ENCODE assay signal across 8 cellular contexts in the genomic region with DNA sequence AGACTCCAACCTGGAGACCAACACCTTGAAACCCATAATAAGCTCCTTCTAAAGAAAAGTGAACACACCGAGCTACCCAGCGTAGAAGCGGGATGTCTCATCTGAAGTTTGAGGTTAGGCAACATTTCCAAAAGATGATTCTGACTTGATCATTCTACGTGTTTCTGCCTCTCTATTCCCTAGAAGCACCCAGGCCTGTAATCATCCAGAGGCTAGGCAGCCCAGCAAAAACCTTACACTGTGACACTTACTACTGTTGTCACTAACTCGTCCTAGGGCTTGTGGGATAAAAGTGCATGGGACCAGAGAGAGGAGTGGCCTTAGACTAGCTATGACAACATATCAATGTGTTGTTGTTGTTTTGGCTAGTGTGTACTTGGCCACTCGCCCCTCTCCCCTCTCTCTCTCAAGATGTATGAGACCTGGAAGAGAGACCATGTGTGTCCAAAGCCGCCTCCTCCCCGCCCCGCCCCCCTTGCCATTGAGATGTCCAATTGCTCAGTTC. TPM values are rescaled to one million over a fixed set of nuclear protein-coding genes. Genes with fewer than 3 reads are reported as not detected.
DNase-seq lines count a peak whose midpoint lies in the region; ATAC-seq and TF ChIP-seq lines count a peak whose summit lies in the region.

No MANE protein-coding gene starts in this region.

- H3K9me3 ChIP-seq in HCT116 (ENCODE audit: control insufficient read depth in 1 of 2, insufficient read depth in 1 of 2, low read depth in 1 of 2, low read length in 2 of 2) (no peaks in the 10 kb centered on the region), psoas muscle (no peaks in the 10 kb centered on the region)

- DNase-seq in HCT116 (ENCODE audit: low read depth, low spot score) (no peak), foreskin melanocyte (peak; percentile 1), psoas muscle (peak in 1 of 2 donors; percentile 55), AML-193 (lab: John Stamatoyannopoulos, UW) (no peak)
- peak; percentile 80 for DNase-seq in activated CD4-positive, alpha-beta memory T cell treated with anti-CD3 and anti-CD28 coated beads for 36 hours
- DNase-seq in activated effector memory CD4-positive, alpha-beta T cell treated with Interleukin-2 at 50 U/mL for 16 hours = no peak

- H3K27ac Mint-ChIP-seq in activated CD4-positive, alpha-beta memory T cell treated with anti-CD3 and anti-CD28 coated beads for 36 hours = peak overlapping the region; percentile 92

- H2AFZ ChIP-seq in ACC112 (ENCODE audit: low read length, unreplicated experiment) (peak overlapping the region; percentile 96), HCT116 (ENCODE audit: low read depth, low read length, poor library complexity, severe bottlenecking) (no peak overlapping the region)

- H3K27me3 ChIP-seq in ACC112 (ENCODE audit: insufficient read depth, low read length) (no peaks in the 10 kb centered on the region; the same call in 1 of the 2 replicates), HCT116 (ENCODE audit: insufficient read depth, low read length) (no peaks in the 10 kb centered on the region), psoas muscle (ENCODE audit: insufficient read depth in 3 of 3, low read length in 2 of 3) (no peaks in the 10 kb centered on the region)

- no peaks in the 10 kb centered on the region for H3K9me2 ChIP-seq in HCT116 (ENCODE audit: insufficient read depth)

- RAD21 ChIA-PET in HCT116 (lab: Charles Lee; ENCODE audit: low non-redundant PET in 1 of 2, low total read pairs in 2 of 2, uncharacterized antibody in 2 of 2, unreplicated experiment in 2 of 2) = no interaction called here

- 31 to 39% (median 31%) methylated on average over 9 of the region's 9 CpGs for WGBS in psoas muscle, 3 donors

- TF ChIP-seq RAD21 in HCT116 (IDR thresholded peaks at IDR 0.05; ENCODE audit: low read depth) = no peak

- peaks cover 25% of the 10 kb centered on the region for H3K4me1 Mint-ChIP-seq in activated CD4-positive, alpha-beta memory T cell treated with anti-CD3 and anti-CD28 coated beads for 36 hours (ENCODE audit: low read depth)

- peak overlapping the region; percentile 74 for H3K9ac ChIP-seq in HCT116 (ENCODE audit: low read length)

- H3K36me3 ChIP-seq in ACC112 (ENCODE audit: insufficient read depth, low read length) = peaks cover 4% of the 10 kb centered on the region; the same call in 1 of the 2 replicates
- H3K36me3 ChIP-seq in HCT116 (ENCODE audit: control insufficient read depth in 1 of 2, insufficient read depth in 2 of 2, low read length in 2 of 2) = peaks cover 0 to 15% of the 10 kb centered on the region in 2 experiments; a peak in 2 of 4 replicates
- peaks cover 10 to 35% of the 10 kb centered on the region in 2 donors for H3K36me3 ChIP-seq in psoas muscle (ENCODE audit: insufficient read depth in 1 of 2, low read depth in 1 of 2)

- peak overlapping the region; percentile 64; the same call in 1 of the 2 replicates for H3K27ac ChIP-seq in ACC112 (ENCODE audit: low read depth, low read length)
- H3K27ac ChIP-seq in HCT116 (ENCODE audit: low read depth, low read length) = peak overlapping the region; percentile 98
- H3K27ac ChIP-seq in psoas muscle = peak overlapping the region; percentile 91

- BruUV-seq in HCT116 (replicated peaks; lab: Mats Ljungman, UMichigan) = TSS peak; percentile 43

- H3K4me2 ChIP-seq in HCT116 (ENCODE audit: low read length) = peak overlapping the region; percentile 94

- H3K4me3 Mint-ChIP-seq in activated CD4-positive, alpha-beta memory T cell treated with anti-CD3 and anti-CD28 coated beads for 36 hours = peak overlapping the region; percentile 82

- peaks cover 24% of the 10 kb centered on the region for H3K36me3 Mint-ChIP-seq in activated CD4-positive, alpha-beta memory T cell treated with anti-CD3 and anti-CD28 coated beads for 36 hours

- ATAC-seq in HCT116 (0 out of 2 replicates have a peak, but pooled peaks have one; percentile 5), psoas muscle (no peak), HG02852 (IDR thresholded peaks at IDR 0.05; ENCODE audit: unreplicated experiment) (no peak)

- H3K4me3 ChIP-seq in ACC112 (ENCODE audit: low read depth, low read length) = peak overlapping the region; percentile 99
- peak overlapping the region; percentile 72 to 76 for H3K4me3 ChIP-seq in HCT116 (replicated peaks in 1 of 2; ENCODE audit: low read depth in 1 of 2, low read length in 2 of 2)
- H3K4me3 ChIP-seq in psoas muscle = peak overlapping the region; percentile 86

- H3K4me1 ChIP-seq in ACC112 (ENCODE audit: control insufficient read depth, insufficient read depth, low read length, unreplicated experiment) = peaks cover 15% of the 10 kb centered on the region
- H3K4me1 ChIP-seq in HCT116 (ENCODE audit: control insufficient read depth in 1 of 2, insufficient read depth in 2 of 2, low read length in 2 of 2) = peaks cover 15 to 19% of the 10 kb centered on the region in 2 experiments
- peaks cover 11% of the 10 kb centered on the region for H3K4me1 ChIP-seq in psoas muscle

- no peak for TF ChIP-seq POLR2A in HCT116 (IDR thresholded peaks at IDR 0.05; ENCODE audit: borderline replicate concordance, extremely low read depth, insufficient read depth, insufficient read length)

- no peak for TF ChIP-seq CTCF in HCT116 (IDR thresholded peaks at IDR 0.05 in 2 of 3, conservative IDR thresholded peaks at IDR 0.05 in 1 of 3; ENCODE audit: borderline replicate concordance in 1 of 3, insufficient read depth in 1 of 3, low read depth in 2 of 3, low read length in 2 of 3)
- TF ChIP-seq CTCF in psoas muscle (IDR thresholded peaks at IDR 0.05) = no peak

- CTCF ChIA-PET in HCT116 (lab: Charles Lee) = no interaction called here
- CTCF ChIA-PET in activated CD4-positive, alpha-beta memory T cell treated with anti-CD3 and anti-CD28 coated beads for 36 hours (lab: Charles Lee) = interaction anchor here (2.7 kb wide), 1 partner anchor 56 kb away, joined by 15 read pairs; no protein-coding TSS in a partner anchor

- intact Hi-C loops in HCT116 (cut with micrococcal nuclease) = no loop called here
- intact Hi-C loops in activated CD4-positive, alpha-beta memory T cell treated with anti-CD3 and anti-CD28 coated beads for 36 hours (cut with micrococcal nuclease) = loop anchor here (10.0 kb wide), 3 partner anchors 161 to 1839 kb away; a partner anchor contains a TSS
- intact Hi-C loops in psoas muscle (cut with DNase I) = no loop called here

- no peaks in the 10 kb centered on the region for H3K9me3 Mint-ChIP-seq in activated CD4-positive, alpha-beta memory T cell treated with anti-CD3 and anti-CD28 coated beads for 36 hours

- H3K27me3 Mint-ChIP-seq in activated CD4-positive, alpha-beta memory T cell treated with anti-CD3 and anti-CD28 coated beads for 36 hours = no peaks in the 10 kb centered on the region

- POLR2A ChIA-PET in HCT116 (lab: Charles Lee) = no interaction called here
- POLR2A ChIA-PET in activated CD4-positive, alpha-beta memory T cell treated with anti-CD3 and anti-CD28 coated beads for 36 hours (lab: Charles Lee) = interaction anchor here (1.6 to 4.4 kb wide), 3 partner anchors 11 to 1843 kb away, joined by 5 to 117 read pairs (median 10); no protein-coding TSS in a partner anchor

- no peaks in the 10 kb centered on the region for H4K20me1 ChIP-seq in HCT116 (ENCODE audit: insufficient read depth)

- H3K79me2 ChIP-seq in ACC112 (ENCODE audit: control insufficient read depth, insufficient read depth, low read length, unreplicated experiment) (peaks cover 11% of the 10 kb centered on the region), HCT116 (ENCODE audit: insufficient read depth, low read length) (peaks cover 7% of the 10 kb centered on the region; the same call in 1 of the 2 replicates)

TF ChIP-seq in HCT116, 20 proteins besides CTCF, POLR2A, EP300 and RAD21:
- TF ChIP-seq FOSL1 (IDR thresholded peaks at IDR 0.05; ENCODE audit: low read depth) (no peak), TCF7L2 (IDR thresholded peaks at IDR 0.05; ENCODE audit: borderline replicate concordance, extremely low read depth, insufficient read depth, insufficient read length) (no peak)

RNA-seq across cellular contexts. Expression of a gene that starts 1.4 kb away (rescaled TPM):
- total RNA-seq in HCT116 (2021; ENCODE audit: unreplicated experiment) (8.2 TPM), psoas muscle (1 to 10 TPM; 3.3 to 4.8 (median 4.3) TPM)
- 3.6 and 4.8 TPM in 2 replicates for polyA plus RNA-seq in HCT116 (2012)
- 10 to 100 TPM; 19.3 to 19.6 TPM for total RNA-seq in activated CD4-positive, alpha-beta memory T cell treated with anti-CD3 and anti-CD28 coated beads for 36 hours
- polyA plus RNA-seq in psoas muscle = 1 to 10 TPM; 3.7 to 6.9 (median 3.7) TPM

Comparison
In these comparisons a context has a peak if more than half of its experiments do, and no peak if none do; other contexts are left out.
1. DNase-seq: peak in activated CD4-positive, alpha-beta memory T cell treated with anti-CD3 and anti-CD28 coated beads for 36 hours (single experiment) and foreskin melanocyte (single experiment); none in HCT116 (single experiment), activated effector memory CD4-positive, alpha-beta T cell treated with Interleukin-2 at 50 U/mL for 16 hours (single experiment) and AML-193 (0 of 2).
2. Peak in every context shown above with its lines, with median percentiles within 50 percentile points of each other: H3K27ac ChIP-seq and H3K4me3 ChIP-seq.